Comparison of ENCODE assay signal across 2 cellular contexts in genomic region chr5:136626531-136626930, GRCh38.
"Had no signal": no experiment of that assay in that cellular context is flagged by ENCODE, and none has a peak within 500 bp of the region (broad histone marks: within the 10 kb centered on the region; RNA-seq: fewer than 3 reads in every experiment).

No MANE protein-coding gene starts in this region.

- DNase-seq: GDM1, GF-D8 had no signal
